16 cellular contexts compared by ENCODE assay signal in genomic region chr13:75881109-75881775, GRCh38.
DNase-seq lines count a peak whose midpoint lies in the region; ATAC-seq lines count a peak whose summit lies in the region.
"Had no signal": no experiment of that assay in that cellular context is flagged by ENCODE, and none has a peak within 500 bp of the region (broad histone marks: within the 10 kb centered on the region; RNA-seq: fewer than 3 reads in every experiment).

No MANE protein-coding gene starts in this region.

- DNase-seq in brain pericyte (ENCODE audit: low read depth, low spot score) (peak; percentile 10), non-pigmented ciliary epithelial cell (ENCODE audit: low read depth) (peak; percentile 28), COR-L47 (lab: John Stamatoyannopoulos, UW) (no peak), NCI-H1092 treated with DMSO at 0.1 percent for 48 hours (lab: John Stamatoyannopoulos, UW) (no peak), left ventricle myocardium superior (no peak)
- DNase-seq: activated CD4-positive, alpha-beta T cell treated with anti-CD3 and anti-CD28 coated beads, Interleukin-2, amount 50 U/mL, for 48 hours; activated naive CD4-positive, alpha-beta T cell; activated T-cell treated with anti-CD3 and anti-CD28 coated beads for 4 hours; Caco-2; effector memory CD8-positive, alpha-beta T cell; islet precursor cell; SJCRH30; stimulated activated naive CD8-positive, alpha-beta T cell treated with anti-CD3 and anti-CD28 coated beads, Interleukin-15, Interleukin-2, amounts not matched to agents 100 U/mL and 50 U/mL, for 24 hours; tibial artery had no signal

- intact Hi-C loops in left ventricle myocardium superior (cut with micrococcal nuclease), result no loop called here

- peak; percentile 46 for ATAC-seq in GM19023 (IDR thresholded peaks at IDR 0.05; ENCODE audit: unreplicated experiment)
- ATAC-seq in HG02981 (IDR thresholded peaks at IDR 0.05; ENCODE audit: unreplicated experiment), result peak; percentile 44
- ATAC-seq in left ventricle myocardium superior, result no peak
- ATAC-seq: effector memory CD8-positive, alpha-beta T cell; stimulated activated naive CD8-positive, alpha-beta T cell treated with anti-CD3 and anti-CD28 coated beads, Interleukin-15, Interleukin-2, amounts not matched to agents 100 U/mL and 50 U/mL, for 24 hours had no signal

Comparison
In these comparisons a context has a peak if more than half of its experiments do, and no peak if none do; other contexts are left out.
1. DNase-seq: peak in brain pericyte (single experiment) and non-pigmented ciliary epithelial cell (single experiment); none in COR-L47 (single experiment), NCI-H1092 treated with DMSO at 0.1 percent for 48 hours (single experiment) and left ventricle myocardium superior (single experiment).